Comparison of ENCODE assay signal across 35 cellular contexts in the genomic region with DNA sequence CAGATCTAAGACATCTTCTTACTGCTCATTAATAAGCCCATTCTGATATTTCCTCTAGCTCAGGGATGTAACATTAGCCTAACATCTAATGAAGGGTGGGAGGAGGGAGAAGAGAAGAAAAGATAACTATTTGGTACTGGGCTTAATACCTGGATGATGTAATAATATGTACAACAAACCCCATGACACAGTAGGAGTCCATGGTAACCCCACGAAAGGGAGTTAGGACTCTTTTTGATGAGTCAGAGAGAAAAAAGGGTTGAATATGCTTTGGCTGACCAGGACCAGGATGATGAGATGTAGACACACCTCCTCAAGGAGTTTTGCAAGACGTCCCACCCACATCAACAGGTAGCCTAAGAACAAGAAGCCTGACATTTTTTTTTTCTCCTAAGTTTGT. TPM values are rescaled to one million over a fixed set of nuclear protein-coding genes. Genes with fewer than 3 reads are reported as not detected.
"Had no signal": no experiment of that assay in that cellular context is flagged by ENCODE, and none has a peak within 500 bp of the region (broad histone marks: within the 10 kb centered on the region; RNA-seq: fewer than 3 reads in every experiment).

No MANE protein-coding gene starts in this region.

- H2AFZ ChIP-seq: hepatocyte had no signal

- H3K27ac ChIP-seq: ascending aorta, epithelial cell of prostate, esophagus squamous epithelium, gastroesophageal sphincter, heart right ventricle, hepatocyte had no signal

- H3K4me2 ChIP-seq: hepatocyte had no signal

- H3K9me3 ChIP-seq: ascending aorta, esophagus squamous epithelium had no signal

- FAIRE-seq: colon had no signal

- H3K79me2 ChIP-seq: hepatocyte had no signal

- H3K4me1 ChIP-seq: ascending aorta, esophagus squamous epithelium, gastroesophageal sphincter, heart right ventricle had no signal

- H3K36me3 ChIP-seq: ascending aorta, esophagus squamous epithelium, gastroesophageal sphincter, heart right ventricle had no signal

- H3K4me3 ChIP-seq: ascending aorta, esophagus squamous epithelium, gastroesophageal sphincter, heart right ventricle, hepatocyte had no signal

- H3K27me3 ChIP-seq: ascending aorta, hepatocyte had no signal

- ATAC-seq: activated CD4-positive, alpha-beta T cell treated with anti-CD3 and anti-CD28 coated beads for 36 hours; activated CD8-positive, alpha-beta memory T cell treated with anti-CD3 and anti-CD28 coated beads, Interleukin-2, amount 10 ng/mL, durations not matched to agents 7 days and 5 days; activated CD8-positive, alpha-beta T cell treated with anti-CD3 and anti-CD28 coated beads, Interleukin-2, amount 10 ng/mL, durations not matched to agents 7 days and 5 days; activated naive CD4-positive, alpha-beta T cell treated with anti-CD3 and anti-CD28 coated beads, Interleukin-2, amount 50 U/mL, for 72 hours; activated T-cell treated with anti-CD3 and anti-CD28 coated beads, Interleukin-2, amount 50 U/mL, for 72 hours; effector memory CD8-positive, alpha-beta T cell; gastroesophageal sphincter; heart right ventricle had no signal

- DNase-seq: activated CD4-positive, alpha-beta memory T cell treated with anti-CD3 and anti-CD28 coated beads for 36 hours; activated CD4-positive, alpha-beta T cell treated with anti-CD3 and anti-CD28 coated beads for 36 hours; activated CD4-positive, alpha-beta T cell treated with anti-CD3 and anti-CD28 coated beads, Interleukin-2, amount 10 ng/mL, durations not matched to agents 24 days and 14 days; activated CD4-positive, CD25-positive, alpha-beta regulatory T cell; activated CD4-positive, CD25-positive, alpha-beta regulatory T cell treated with anti-CD3 and anti-CD28 coated beads, Interleukin-2, amount 50 U/mL, for 72 hours; activated CD8-positive, alpha-beta memory T cell treated with anti-CD3 and anti-CD28 coated beads, Interleukin-2, amount 10 ng/mL, durations not matched to agents 7 days and 5 days; activated CD8-positive, alpha-beta memory T cell treated with anti-CD3 and anti-CD28 coated beads, Interleukin-2, amount 50 U/mL, for 48 hours; activated CD8-positive, alpha-beta T cell treated with anti-CD3 and anti-CD28 coated beads, Interleukin-2, amount 10 ng/mL, durations not matched to agents 7 days and 5 days; activated gamma-delta T cell; activated naive CD4-positive, alpha-beta T cell; activated naive CD4-positive, alpha-beta T cell treated with anti-CD3 and anti-CD28 coated beads, Interleukin-2, amount 10 ng/mL, durations not matched to agents 7 days and 5 days; activated naive CD8-positive, alpha-beta T cell treated with anti-CD3 and anti-CD28 coated beads, Interleukin-2, amount 10 ng/mL, durations not matched to agents 7 days and 5 days; activated T-cell treated with anti-CD3 and anti-CD28 coated beads for 4 hours; activated T-cell treated with anti-CD3 and anti-CD28 coated beads, Interleukin-2, amount 50 U/mL, for 24 hours; activated T-cell treated with anti-CD3 and anti-CD28 coated beads, Interleukin-2, amount 50 U/mL, for 72 hours; caudate nucleus; cortex of kidney; dermis blood vessel endothelial cell; effector CD4-positive, alpha-beta T cell; effector memory CD8-positive, alpha-beta T cell; esophagus squamous epithelium; foreskin melanocyte; heart right ventricle; T-helper 2 cell had no signal

RNA-seq across cellular contexts. Expression of a gene that starts 34.4 kb away (rescaled TPM):
- total RNA-seq: activated CD4-positive, alpha-beta memory T cell treated with anti-CD3 and anti-CD28 coated beads for 36 hours; activated CD4-positive, alpha-beta T cell treated with anti-CD3 and anti-CD28 coated beads for 36 hours; activated CD8-positive, alpha-beta memory T cell treated with anti-CD3 and anti-CD28 coated beads for 36 hours; activated CD8-positive, alpha-beta T cell treated with anti-CD3 and anti-CD28 coated beads, Interleukin-2, amount 10 ng/mL, durations not matched to agents 7 days and 5 days; activated naive CD4-positive, alpha-beta T cell treated with anti-CD3 and anti-CD28 coated beads, Interleukin-2, amount 50 U/mL, for 72 hours; activated naive CD8-positive, alpha-beta T cell treated with anti-CD3 and anti-CD28 coated beads, Interleukin-2, amount 10 ng/mL, durations not matched to agents 7 days and 5 days; ascending aorta; dermis blood vessel endothelial cell; esophagus squamous epithelium; fibroblast of lung; gastroesophageal sphincter had no signal
- polyA plus RNA-seq: esophagus, fibroblast of lung, heart right ventricle had no signal

RNA-seq across cellular contexts. Expression of a gene that starts 51.8 kb away (rescaled TPM):
- total RNA-seq: activated CD4-positive, alpha-beta memory T cell treated with anti-CD3 and anti-CD28 coated beads for 36 hours; activated CD4-positive, alpha-beta T cell treated with anti-CD3 and anti-CD28 coated beads for 36 hours; activated CD4-positive, alpha-beta T cell treated with anti-CD3 and anti-CD28 coated beads, Interleukin-2, amount 10 ng/mL, durations not matched to agents 24 days and 14 days; activated CD8-positive, alpha-beta memory T cell treated with anti-CD3 and anti-CD28 coated beads for 36 hours; activated CD8-positive, alpha-beta memory T cell treated with anti-CD3 and anti-CD28 coated beads, Interleukin-2, amount 10 ng/mL, durations not matched to agents 7 days and 5 days; activated CD8-positive, alpha-beta T cell treated with anti-CD3 and anti-CD28 coated beads, Interleukin-2, amount 10 ng/mL, durations not matched to agents 7 days and 5 days; activated naive CD4-positive, alpha-beta T cell treated with anti-CD3 and anti-CD28 coated beads, Interleukin-2, amount 50 U/mL, for 72 hours; activated naive CD8-positive, alpha-beta T cell treated with anti-CD3 and anti-CD28 coated beads, Interleukin-2, amount 10 ng/mL, durations not matched to agents 7 days and 5 days; ascending aorta; dermis blood vessel endothelial cell; esophagus squamous epithelium; fibroblast of lung; fibroblast of villous mesenchyme; glomerular endothelial cell; hepatocyte had no signal
- polyA plus RNA-seq: hepatocyte had no signal
